8 cellular contexts compared by ENCODE assay signal in the genomic region with DNA sequence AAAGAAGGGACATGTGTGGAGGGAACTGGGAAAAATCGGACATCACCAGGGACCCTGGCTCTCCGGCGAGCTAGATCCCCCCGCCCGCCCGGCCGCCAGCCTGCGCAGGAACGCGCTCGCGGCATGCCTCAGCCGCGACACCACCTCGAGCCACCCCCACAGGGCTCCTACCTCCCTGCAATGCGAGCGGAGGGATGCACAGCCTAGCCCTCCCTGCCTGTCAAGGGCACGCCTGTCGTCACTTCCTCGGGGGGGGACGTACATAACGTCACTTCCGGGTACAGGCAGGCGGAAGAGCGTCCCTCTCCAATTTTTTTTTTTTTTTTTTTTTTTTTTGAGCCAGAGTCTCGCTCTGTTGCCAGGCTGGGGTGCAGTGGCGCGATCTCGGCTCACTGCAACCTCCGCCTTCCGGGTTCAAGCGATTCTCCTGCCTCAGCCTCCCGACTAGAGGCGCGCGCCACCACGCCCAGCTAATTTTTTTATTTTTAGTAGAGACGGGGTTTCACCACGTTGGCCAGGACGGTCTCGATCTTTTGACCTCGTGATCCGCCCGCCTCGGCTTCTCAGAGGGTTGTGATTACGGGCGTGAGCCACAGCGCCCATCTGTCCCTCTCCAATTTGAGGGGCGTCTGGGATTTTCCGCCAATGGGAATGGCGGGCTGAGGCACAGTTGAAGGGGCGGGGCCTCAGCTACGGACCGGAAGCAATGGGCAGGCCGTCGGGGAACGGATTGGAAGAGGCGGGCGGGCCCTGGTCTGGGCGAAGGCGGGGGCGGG. TPM values are rescaled to one million over a fixed set of nuclear protein-coding genes. Genes with fewer than 3 reads are reported as not detected.
DNase-seq lines count a peak whose midpoint lies in the region; ATAC-seq and TF ChIP-seq lines count a peak whose summit lies in the region.

Gene TXN2 (minus strand): TSS at position 248 of the 776 bp plus-strand sequence. CDS start 803 bp downstream, outside the sequence.

- H3K4me3 ChIP-seq in right lobe of liver = peak within 1 kb of the TSS; percentile 56 to 92 (median 79)

- peaks cover 21% of the 10 kb centered on the region for H3K36me3 Mint-ChIP-seq in activated CD4-positive, alpha-beta memory T cell treated with anti-CD3 and anti-CD28 coated beads for 36 hours

- ATAC-seq in GM19397 (IDR thresholded peaks at IDR 0.05; ENCODE audit: unreplicated experiment) = peak; percentile 87
- ATAC-seq in HG03571 (IDR thresholded peaks at IDR 0.05; ENCODE audit: unreplicated experiment) = peak; percentile 74
- peak; percentile 90 to 95 (median 94) for ATAC-seq in right lobe of liver

- POLR2A ChIA-PET in activated CD4-positive, alpha-beta memory T cell treated with anti-CD3 and anti-CD28 coated beads for 36 hours (lab: Charles Lee) = interaction anchor here (1.2 to 2.0 kb wide), 4 partner anchors 93 to 148 kb away, joined by 3 to 6 read pairs (median 4); partner anchors contain the start of gene MYH9

- peak; percentile 91 for TF ChIP-seq POLR2A in right lobe of liver (IDR thresholded peaks at IDR 0.05)

- H3K9me3 Mint-ChIP-seq in activated CD4-positive, alpha-beta memory T cell treated with anti-CD3 and anti-CD28 coated beads for 36 hours = no peaks in the 10 kb centered on the region

- H3K4me1 ChIP-seq in right lobe of liver = peaks cover 0 to 16% (median 7%) of the 10 kb centered on the region in 4 donors

- no peaks in the 10 kb centered on the region for H3K9me3 ChIP-seq in right lobe of liver

- intact Hi-C loops in activated CD4-positive, alpha-beta memory T cell treated with anti-CD3 and anti-CD28 coated beads for 36 hours (cut with micrococcal nuclease) = loop anchor here (1.0 to 10.0 kb wide), 5 partner anchors 27 to 327 kb away; partner anchors contain the start of gene EIF3D
- intact Hi-C loops in right lobe of liver (cut with DNase I) = no loop called here

- 0% methylated on average over 54 of the region's 62 CpGs for WGBS in right lobe of liver (ENCODE audit: insufficient coverage, low coverage, low lambda C conversion rate, missing lambda C conversion rate)

- no peaks in the 10 kb centered on the region for H3K27me3 ChIP-seq in right lobe of liver

- peaks cover 0 to 28% (median under 1%) of the 10 kb centered on the region in 4 donors for H3K36me3 ChIP-seq in right lobe of liver

- peaks cover 15% of the 10 kb centered on the region for H3K4me1 Mint-ChIP-seq in activated CD4-positive, alpha-beta memory T cell treated with anti-CD3 and anti-CD28 coated beads for 36 hours (ENCODE audit: low read depth)

- H3K4me3 Mint-ChIP-seq in activated CD4-positive, alpha-beta memory T cell treated with anti-CD3 and anti-CD28 coated beads for 36 hours = peak within 1 kb of the TSS; percentile 100

- CTCF ChIA-PET in activated CD4-positive, alpha-beta memory T cell treated with anti-CD3 and anti-CD28 coated beads for 36 hours (lab: Charles Lee) = interaction anchor here (1.1 to 1.3 kb wide), 3 partner anchors 20 to 180 kb away, joined by 3 to 4 read pairs (median 3); no protein-coding TSS in a partner anchor

- peak; percentile 91 for DNase-seq in NCI-H82 treated with DMSO at 0.1 percent for 48 hours (lab: John Stamatoyannopoulos, UW; ENCODE audit: unreplicated experiment)
- DNase-seq in activated CD4-positive, alpha-beta memory T cell treated with anti-CD3 and anti-CD28 coated beads for 36 hours = peak; percentile 96
- DNase-seq in dermis microvascular lymphatic vessel endothelial cell (ENCODE audit: low read depth in 2 of 2) = peak; percentile 93 to 97
- DNase-seq in right lobe of liver = peak; percentile 97 to 98 (median 97)
- peak; percentile 94 for DNase-seq in stimulated activated CD4-positive, alpha-beta T cell treated with anti-CD3 and anti-CD28 coated beads, Interleukin-4, amount 100 ng/mL, for 4 hours

- TF ChIP-seq CTCF in C4-2B (conservative IDR thresholded peaks at IDR 0.05) (no peak), right lobe of liver (IDR thresholded peaks at IDR 0.05) (no peak)

- H3K27ac ChIP-seq in C4-2B (peak within 1 kb of the TSS; percentile 97), right lobe of liver (peak within 1 kb of the TSS; percentile 97 to 99 (median 98))

- peak within 1 kb of the TSS; percentile 96 for H3K27ac Mint-ChIP-seq in activated CD4-positive, alpha-beta memory T cell treated with anti-CD3 and anti-CD28 coated beads for 36 hours

- no peaks in the 10 kb centered on the region for H3K27me3 Mint-ChIP-seq in activated CD4-positive, alpha-beta memory T cell treated with anti-CD3 and anti-CD28 coated beads for 36 hours

RNA-seq across cellular contexts. Expression of gene TXN2, which starts in this region (rescaled TPM):
- total RNA-seq in activated CD4-positive, alpha-beta memory T cell treated with anti-CD3 and anti-CD28 coated beads for 36 hours = 10 to 100 TPM; 94.3 to 97.0 TPM
- total RNA-seq in dermis microvascular lymphatic vessel endothelial cell = 15.1 and 27.6 TPM in 2 replicates
- 10 to 100 TPM; 56.0 to 94.8 (median 67.2) TPM for total RNA-seq in right lobe of liver

Comparison
In these comparisons a context has a peak if more than half of its experiments do, and no peak if none do; other contexts are left out.
1. Peak in every context shown above with its lines: DNase-seq, ATAC-seq, H3K4me3 ChIP-seq and H3K27ac ChIP-seq.